In the genomic region with DNA sequence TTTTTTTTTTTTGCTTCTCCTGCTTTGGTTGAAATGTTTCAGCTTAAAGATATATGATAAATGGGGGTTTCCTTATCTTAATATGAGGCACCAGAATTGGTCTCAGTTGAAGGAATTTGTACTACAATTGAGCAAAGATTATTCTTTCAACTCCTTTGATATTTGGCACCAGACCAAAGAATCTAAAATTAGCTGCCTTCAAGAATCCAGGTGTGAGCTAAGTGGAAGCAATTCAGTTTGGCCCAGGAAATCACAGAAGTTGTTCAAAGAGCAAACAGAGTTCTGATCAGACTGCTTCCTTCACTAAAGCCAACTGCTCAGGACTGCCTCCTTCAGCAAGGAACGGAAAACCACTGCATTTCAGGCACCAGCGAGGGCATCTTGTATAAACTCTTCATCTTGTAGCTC, we compare ENCODE assay signal across 9 cellular contexts.
DNase-seq lines count a peak whose midpoint lies in the region; ATAC-seq, FAIRE-seq and TF ChIP-seq lines count a peak whose summit lies in the region.
"Had no signal": no experiment of that assay in that cellular context is flagged by ENCODE, and none has a peak within 500 bp of the region (broad histone marks: within the 10 kb centered on the region; RNA-seq: fewer than 3 reads in every experiment).

No MANE protein-coding gene starts in this region.

- peak overlapping the region; percentile 82 to 95 (median 90) for H3K27ac Mint-ChIP-seq in IgD-negative memory B cell
- H3K27ac Mint-ChIP-seq in astrocyte (ENCODE audit: unreplicated experiment): no peak overlapping the region
- H3K27ac Mint-ChIP-seq in progenitor cell of endocrine pancreas: no peak overlapping the region
- H3K27ac Mint-ChIP-seq: activated CD4-positive, alpha-beta memory T cell treated with anti-CD3 and anti-CD28 coated beads for 36 hours had no signal

- H3K4me3 Mint-ChIP-seq in IgD-negative memory B cell (peak overlapping the region; percentile 26 to 88 (median 73)), astrocyte (ENCODE audit: unreplicated experiment) (peak overlapping the region; percentile 50), progenitor cell of endocrine pancreas (ENCODE audit: low read depth) (no peak overlapping the region)
- H3K4me3 Mint-ChIP-seq: activated CD4-positive, alpha-beta memory T cell treated with anti-CD3 and anti-CD28 coated beads for 36 hours had no signal

- H3K9me3 ChIP-seq in astrocyte (ENCODE audit: insufficient read depth, low read depth, low read length): peaks cover 4% of the 10 kb centered on the region

- no peaks in the 10 kb centered on the region for H4K20me1 ChIP-seq in astrocyte (ENCODE audit: insufficient read depth, low read length)

- no peaks in the 10 kb centered on the region for H3K27me3 Mint-ChIP-seq in IgD-negative memory B cell
- peaks cover 3% of the 10 kb centered on the region for H3K27me3 Mint-ChIP-seq in astrocyte (ENCODE audit: low read depth, unreplicated experiment)
- H3K27me3 Mint-ChIP-seq in progenitor cell of endocrine pancreas: peaks cover 10% of the 10 kb centered on the region

- ATAC-seq in GM21367 (IDR thresholded peaks at IDR 0.05; ENCODE audit: unreplicated experiment) (no peak), GM18502 (IDR thresholded peaks at IDR 0.05; ENCODE audit: poor library complexity, unreplicated experiment) (no peak)

- no peak overlapping the region for H3K27ac ChIP-seq in astrocyte (ENCODE audit: low read depth, low read length)

- H3K9ac ChIP-seq in astrocyte (ENCODE audit: low read length): no peak overlapping the region

- H3K4me3 ChIP-seq in GM12875 (ENCODE audit: low read depth, low read length) (no peak overlapping the region), astrocyte (ENCODE audit: insufficient read depth, low read depth, low read length) (no peak overlapping the region)

- DNase-seq in astrocyte (ENCODE audit: low read depth) (no peak), progenitor cell of endocrine pancreas (ENCODE audit: low spot score, unreplicated experiment) (no peak), SKM-1 treated with dmso at 0.1 percent for 144 hours (lab: John Stamatoyannopoulos, UW; ENCODE audit: unreplicated experiment) (no peak)
- DNase-seq: activated CD4-positive, alpha-beta memory T cell treated with anti-CD3 and anti-CD28 coated beads for 36 hours; NCI-H1436 had no signal

- TF ChIP-seq CTCF in GM12875 (IDR thresholded peaks at IDR 0.05; ENCODE audit: borderline replicate concordance, insufficient read depth, low read depth, low read length) (0 out of 2 replicates have a peak, but pooled peaks have one; percentile 33), astrocyte (IDR thresholded peaks at IDR 0.05; ENCODE audit: insufficient read depth, low read depth, low read length) (no peak), progenitor cell of endocrine pancreas (IDR thresholded peaks at IDR 0.05; ENCODE audit: unreplicated experiment) (peak; percentile 22)

- H3K36me3 Mint-ChIP-seq in IgD-negative memory B cell (peaks cover 2% of the 10 kb centered on the region), astrocyte (ENCODE audit: low read depth, unreplicated experiment) (peaks cover 2% of the 10 kb centered on the region), progenitor cell of endocrine pancreas (ENCODE audit: insufficient read depth) (no peaks in the 10 kb centered on the region)
- H3K36me3 Mint-ChIP-seq: activated CD4-positive, alpha-beta memory T cell treated with anti-CD3 and anti-CD28 coated beads for 36 hours had no signal

- H3K9me3 Mint-ChIP-seq in IgD-negative memory B cell (peaks cover 0 to 9% (median 2%) of the 10 kb centered on the region in 3 donors), astrocyte (ENCODE audit: unreplicated experiment) (peaks cover 12% of the 10 kb centered on the region), progenitor cell of endocrine pancreas (ENCODE audit: low read depth) (peaks cover 11% of the 10 kb centered on the region)

- no peaks in the 10 kb centered on the region for H3K79me2 ChIP-seq in astrocyte (ENCODE audit: insufficient read depth, low read length)

- FAIRE-seq in astrocyte (lab: Jason Lieb, UNC): no peak

- no peak overlapping the region for H3K4me2 ChIP-seq in astrocyte (ENCODE audit: low read length)

- peaks cover 16% of the 10 kb centered on the region for H3K4me1 ChIP-seq in astrocyte (ENCODE audit: insufficient read depth, low read length)

- H3K36me3 ChIP-seq in astrocyte (ENCODE audit: insufficient read depth, low read length): no peaks in the 10 kb centered on the region

- H2AFZ ChIP-seq in astrocyte (ENCODE audit: low read depth, low read length): no peak overlapping the region

- H3K27me3 ChIP-seq in astrocyte (ENCODE audit: insufficient read depth, low read length): no peaks in the 10 kb centered on the region

- H3K4me1 Mint-ChIP-seq in IgD-negative memory B cell (peaks cover 27 to 34% (median 32%) of the 10 kb centered on the region in 3 donors), astrocyte (ENCODE audit: low read depth, unreplicated experiment) (peaks cover 23% of the 10 kb centered on the region), progenitor cell of endocrine pancreas (ENCODE audit: low read depth) (peaks cover 5% of the 10 kb centered on the region)

Comparison
In these comparisons a context has a peak if more than half of its experiments do, and no peak if none do; other contexts are left out.
1. H3K27ac Mint-ChIP-seq: peak in IgD-negative memory B cell (3 of 3); none in astrocyte (single experiment) and progenitor cell of endocrine pancreas (single experiment).